In genomic region chr5:167786871-167787568, GRCh38 we compare ENCODE assay signal across 28 cellular contexts.
DNase-seq lines count a peak whose midpoint lies in the region; TF ChIP-seq lines count a peak whose summit lies in the region.
"Had no signal": no experiment of that assay in that cellular context is flagged by ENCODE, and none has a peak within 500 bp of the region (broad histone marks: within the 10 kb centered on the region; RNA-seq: fewer than 3 reads in every experiment).

No MANE protein-coding gene starts in this region.

- H3K27me3 ChIP-seq in A673 (replicated peaks; ENCODE audit: insufficient read depth, low read depth, low read length, poor library complexity) (no peaks in the 10 kb centered on the region), GM23248 (replicated peaks; ENCODE audit: insufficient read depth) (no peaks in the 10 kb centered on the region), adipocyte (replicated peaks; ENCODE audit: control insufficient read depth, insufficient read depth, low read length) (no peaks in the 10 kb centered on the region)

- DNase-seq in A673 (ENCODE audit: low spot score) = peak; percentile 46
- DNase-seq in CD14-positive monocyte (ENCODE audit: low spot score) = no peak
- DNase-seq in GM23248 = peak; percentile 61
- DNase-seq in adipocyte (ENCODE audit: low read depth) = peak; percentile 28
- no peak for DNase-seq in SKM-1 treated with dmso at 0.1 percent for 144 hours (lab: John Stamatoyannopoulos, UW; ENCODE audit: unreplicated experiment)
- DNase-seq in activated CD4-positive, alpha-beta T cell treated with anti-CD3 and anti-CD28 coated beads, Interleukin-2, amount 10 ng/mL, durations not matched to agents 7 days and 5 days = no peak
- DNase-seq in activated T-cell treated with anti-CD3 and anti-CD28 coated beads for 4 hours = no peak
- DNase-seq in hippocampal formation (lab: John Stamatoyannopoulos, UW) = no peak
- DNase-seq: Calu3; CD8-positive, alpha-beta memory T cell; DMS79 treated with DMSO at 0.1 percent for 48 hours; GOT3; Kasumi-1; MV-4-11; NCI-H1105; NCI-H1436 treated with DMSO at 0.1 percent for 48 hours; NCI-H187 treated with DMSO at 0.1 percent for 48 hours; NCI-H2171 treated with DMSO at 0.1 percent for 48 hours; NCI-H526; Right ventricle myocardium superior; RPMI8226; SW 1271; T-helper 17 cell had no signal

- H3K4me3 ChIP-seq in A673 (ENCODE audit: low read depth, low read length, poor library complexity, severe bottlenecking) = no peak overlapping the region
- H3K4me3 ChIP-seq in GM23248 = no peak overlapping the region
- no peak overlapping the region for H3K4me3 ChIP-seq in adipocyte (ENCODE audit: low read length)
- H3K4me3 ChIP-seq: GM12878, HAP-1, K562 had no signal

- peaks cover 50% of the 10 kb centered on the region for H3K4me1 Mint-ChIP-seq in CD14-positive monocyte
- no peaks in the 10 kb centered on the region for H3K4me1 Mint-ChIP-seq in activated CD4-positive, alpha-beta T cell treated with anti-CD3 and anti-CD28 coated beads, Interleukin-2, amount 10 ng/mL, durations not matched to agents 7 days and 5 days
- H3K4me1 Mint-ChIP-seq: B cell; CD8-positive, alpha-beta memory T cell; T-helper 17 cell had no signal

- H3K4me1 ChIP-seq in A673 (ENCODE audit: insufficient read depth, low read length, poor library complexity, severe bottlenecking) (peaks cover 48% of the 10 kb centered on the region), GM23248 (ENCODE audit: insufficient read depth) (peaks cover 63% of the 10 kb centered on the region), adipocyte (ENCODE audit: control insufficient read depth, insufficient read depth, low read length) (peaks cover 11% of the 10 kb centered on the region)

- peaks cover 62% of the 10 kb centered on the region for H3K79me2 ChIP-seq in GM23248 (ENCODE audit: insufficient read depth)

- H3K36me3 Mint-ChIP-seq in CD14-positive monocyte = peaks cover 0 to 6% of the 10 kb centered on the region in 2 donors
- no peaks in the 10 kb centered on the region for H3K36me3 Mint-ChIP-seq in activated CD4-positive, alpha-beta T cell treated with anti-CD3 and anti-CD28 coated beads, Interleukin-2, amount 10 ng/mL, durations not matched to agents 7 days and 5 days (ENCODE audit: low read depth)
- H3K36me3 Mint-ChIP-seq: CD8-positive, alpha-beta memory T cell had no signal

- H3K9me3 ChIP-seq in A673 (ENCODE audit: low read depth, low read length, poor library complexity, severe bottlenecking) = no peaks in the 10 kb centered on the region
- no peaks in the 10 kb centered on the region for H3K9me3 ChIP-seq in GM23248 (ENCODE audit: low read depth)
- no peaks in the 10 kb centered on the region for H3K9me3 ChIP-seq in adipocyte (ENCODE audit: control insufficient read depth, low read length)
- H3K9me3 ChIP-seq: HAP-1 had no signal

- H3K4me3 Mint-ChIP-seq in CD14-positive monocyte = no peak overlapping the region
- H3K4me3 Mint-ChIP-seq in activated CD4-positive, alpha-beta T cell treated with anti-CD3 and anti-CD28 coated beads, Interleukin-2, amount 10 ng/mL, durations not matched to agents 7 days and 5 days = no peak overlapping the region
- H3K4me3 Mint-ChIP-seq: B cell; CD8-positive, alpha-beta memory T cell; T-helper 17 cell had no signal

- intact Hi-C loops in A673 (cut with micrococcal nuclease; ENCODE audit: unreplicated experiment) = no loop called here
- intact Hi-C loops in CD14-positive monocyte (cut with micrococcal nuclease) = no loop called here

- H3F3A ChIP-seq in GM23248 (ENCODE audit: insufficient read depth) = peaks cover 66% of the 10 kb centered on the region

- H3K27me3 Mint-ChIP-seq in CD14-positive monocyte (ENCODE audit: low read depth in 3 of 3) = peaks cover 0 to 1% (median 0%) of the 10 kb centered on the region in 3 donors
- H3K27me3 Mint-ChIP-seq in activated CD4-positive, alpha-beta T cell treated with anti-CD3 and anti-CD28 coated beads, Interleukin-2, amount 10 ng/mL, durations not matched to agents 7 days and 5 days = no peaks in the 10 kb centered on the region
- H3K27me3 Mint-ChIP-seq: B cell; CD8-positive, alpha-beta memory T cell had no signal

- H3K27ac ChIP-seq in A673 (ENCODE audit: low read depth, low read length, poor library complexity, severe bottlenecking) (no peak overlapping the region), GM23248 (peak overlapping the region; percentile 75)
- H3K27ac ChIP-seq: C4-2B had no signal

- TF ChIP-seq CTCF in A673 (conservative IDR thresholded peaks at IDR 0.05; ENCODE audit: low read depth, low read length) (no peak), CD14-positive monocyte (IDR thresholded peaks at IDR 0.05) (no peak)

- H3K9me2 ChIP-seq in GM23248 (ENCODE audit: insufficient read depth) = no peaks in the 10 kb centered on the region

- 17 to 18% methylated on average over 2 of the region's 2 CpGs for WGBS in GM23248 (ENCODE audit: low coverage in 1 of 2, low lambda C conversion rate in 2 of 2, missing lambda C conversion rate in 2 of 2), 2 experiments

- H4K20me1 ChIP-seq in GM23248 (ENCODE audit: insufficient read depth) = no peaks in the 10 kb centered on the region

- peaks cover 0 to 7% (median 3%) of the 10 kb centered on the region in 7 donors for H3K9me3 Mint-ChIP-seq in CD14-positive monocyte
- H3K9me3 Mint-ChIP-seq in activated CD4-positive, alpha-beta T cell treated with anti-CD3 and anti-CD28 coated beads, Interleukin-2, amount 10 ng/mL, durations not matched to agents 7 days and 5 days = no peaks in the 10 kb centered on the region

- peak overlapping the region in 6 of 7 donors; percentile 93 to 98 (median 98) for H3K27ac Mint-ChIP-seq in CD14-positive monocyte
- H3K27ac Mint-ChIP-seq in activated CD4-positive, alpha-beta T cell treated with anti-CD3 and anti-CD28 coated beads, Interleukin-2, amount 10 ng/mL, durations not matched to agents 7 days and 5 days = no peak overlapping the region
- H3K27ac Mint-ChIP-seq: B cell, T-helper 17 cell had no signal

- POLR2A ChIA-PET in A673 (lab: Charles Lee; ENCODE audit: low non-redundant PET) = no interaction called here
- POLR2A ChIA-PET in activated CD4-positive, alpha-beta T cell treated with anti-CD3 and anti-CD28 coated beads, Interleukin-2, amount 10 ng/mL, durations not matched to agents 7 days and 5 days (lab: Charles Lee) = no interaction called here

- peak overlapping the region; percentile 23; the same call in 1 of the 2 replicates for H2AFZ ChIP-seq in GM23248

- BruUV-seq in A673 (replicated peaks; lab: Mats Ljungman, UMichigan) = no TSS peak

- peak overlapping the region; percentile 40; the same call in 1 of the 2 replicates for H3K9ac ChIP-seq in GM23248
- H3K9ac ChIP-seq in adipocyte (ENCODE audit: low read length) = no peak overlapping the region

- CTCF ChIA-PET in A673 (lab: Charles Lee) = no interaction called here
- CTCF ChIA-PET in activated CD4-positive, alpha-beta T cell treated with anti-CD3 and anti-CD28 coated beads, Interleukin-2, amount 10 ng/mL, durations not matched to agents 7 days and 5 days (lab: Charles Lee) = interaction anchor here (0.6 kb wide), 1 partner anchor 852 kb away, joined by 4 read pairs; no protein-coding TSS in a partner anchor

- in situ Hi-C loops in GM23248 (cut with MboI) = no loop called here

- no peaks in the 10 kb centered on the region for H3K36me3 ChIP-seq in A673 (ENCODE audit: insufficient read depth, low read length, poor library complexity, severe bottlenecking)
- no peaks in the 10 kb centered on the region for H3K36me3 ChIP-seq in GM23248 (ENCODE audit: low read depth)
- no peaks in the 10 kb centered on the region for H3K36me3 ChIP-seq in adipocyte (ENCODE audit: control insufficient read depth, insufficient read depth, low read length, severe bottlenecking)
- H3K36me3 ChIP-seq: HAP-1 had no signal

- H3K4me2 ChIP-seq in GM23248 (ENCODE audit: unreplicated experiment) = peak overlapping the region; percentile 31

Comparison
In these comparisons a context has a peak if more than half of its experiments do, and no peak if none do; other contexts are left out.
1. DNase-seq: peak in A673 (single experiment), GM23248 (single experiment) and adipocyte (single experiment); none in CD14-positive monocyte (single experiment), SKM-1 treated with dmso at 0.1 percent for 144 hours (single experiment), activated CD4-positive, alpha-beta T cell treated with anti-CD3 and anti-CD28 coated beads, Interleukin-2, amount 10 ng/mL, durations not matched to agents 7 days and 5 days (single experiment), activated T-cell treated with anti-CD3 and anti-CD28 coated beads for 4 hours (single experiment) and hippocampal formation (0 of 2).